8 cellular contexts compared by ENCODE assay signal in the genomic region with DNA sequence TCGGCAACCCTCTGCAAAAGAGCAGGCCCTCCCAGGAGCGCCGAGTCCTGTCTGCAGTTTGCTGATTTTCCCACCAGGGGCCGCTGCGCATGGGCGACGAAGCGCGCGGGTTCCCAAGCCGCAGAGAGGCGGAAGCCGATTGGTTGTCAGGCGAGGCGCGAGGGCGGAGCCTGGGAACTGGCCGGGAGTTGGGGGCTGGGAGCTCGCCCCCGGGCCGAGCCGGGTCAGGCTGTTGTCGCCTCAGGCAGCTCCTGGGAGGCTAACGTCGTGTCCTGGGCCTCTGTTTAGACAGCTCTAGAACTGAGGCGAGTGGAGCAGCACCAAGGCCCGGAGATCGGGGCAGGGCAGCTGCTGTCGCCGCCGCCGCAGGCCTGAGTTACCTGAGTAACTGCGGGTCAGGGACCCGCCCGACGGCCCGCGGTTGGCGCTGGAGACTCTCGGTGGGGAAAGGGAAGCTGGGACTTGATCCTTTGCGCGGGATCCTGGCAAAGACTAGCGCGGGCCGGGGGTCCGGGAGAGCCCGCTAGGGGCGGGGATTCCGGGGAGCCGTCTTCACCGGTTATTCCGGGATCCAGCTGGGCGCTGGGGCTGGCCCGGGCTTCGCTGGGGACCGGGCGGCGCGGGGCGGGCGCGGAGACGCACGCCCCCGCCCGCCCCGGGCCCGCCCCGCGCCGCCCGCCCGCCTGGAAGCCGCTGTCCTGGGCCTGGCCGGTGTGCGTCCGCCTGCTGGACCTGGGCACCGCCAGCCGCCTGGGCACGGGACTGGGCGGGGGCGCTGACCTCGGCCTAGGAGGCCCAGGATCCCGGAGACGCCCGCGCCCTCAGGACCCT. TPM values are rescaled to one million over a fixed set of nuclear protein-coding genes. Genes with fewer than 3 reads are reported as not detected.
DNase-seq lines count a peak whose midpoint lies in the region; ATAC-seq and TF ChIP-seq lines count a peak whose summit lies in the region.

A gene (plus strand): TSS at position 688 of the 831 bp plus-strand sequence. CDS start 607 bp downstream, outside the sequence.

- H3K27me3 ChIP-seq in ovary, result no peaks in the 10 kb centered on the region
- H3K27me3 ChIP-seq in thyroid gland, result no peaks in the 10 kb centered on the region

- H3K36me3 ChIP-seq in ovary, result no peaks in the 10 kb centered on the region
- H3K36me3 ChIP-seq in thyroid gland, result no peaks in the 10 kb centered on the region

- peak within 1 kb of the TSS; percentile 99 for H3K27ac Mint-ChIP-seq in activated naive CD8-positive, alpha-beta T cell
- no peak within 1 kb of the TSS for H3K27ac Mint-ChIP-seq in glutamatergic neuron (ENCODE audit: unreplicated experiment)

- H3K9me3 ChIP-seq in ovary (no peaks in the 10 kb centered on the region), thyroid gland (no peaks in the 10 kb centered on the region)

- no peaks in the 10 kb centered on the region for H3K36me3 Mint-ChIP-seq in activated naive CD8-positive, alpha-beta T cell
- no peaks in the 10 kb centered on the region for H3K36me3 Mint-ChIP-seq in glutamatergic neuron (ENCODE audit: unreplicated experiment)

- no peaks in the 10 kb centered on the region for H3K27me3 Mint-ChIP-seq in activated naive CD8-positive, alpha-beta T cell
- peaks cover 3% of the 10 kb centered on the region for H3K27me3 Mint-ChIP-seq in glutamatergic neuron (ENCODE audit: unreplicated experiment)

- no peaks in the 10 kb centered on the region for H3K9me3 Mint-ChIP-seq in activated naive CD8-positive, alpha-beta T cell (ENCODE audit: low read depth)
- H3K9me3 Mint-ChIP-seq in glutamatergic neuron (ENCODE audit: unreplicated experiment), result no peaks in the 10 kb centered on the region

- ATAC-seq in HG02588 (IDR thresholded peaks at IDR 0.05; ENCODE audit: unreplicated experiment), result peak; percentile 64

- intact Hi-C loops in ovary (cut with DNase I), result loop anchor here (1.0 to 10.0 kb wide), 5 partner anchors 90 to 218 kb away; no protein-coding TSS in a partner anchor
- intact Hi-C loops in thyroid gland (cut with DNase I), result loop anchor here (2.0 to 5.0 kb wide), 2 partner anchors 92 to 218 kb away; no protein-coding TSS in a partner anchor

- peak; percentile 79 for DNase-seq in NCI-H1048 (lab: John Stamatoyannopoulos, UW)
- peak; percentile 76 for DNase-seq in SKM-1 (lab: John Stamatoyannopoulos, UW; ENCODE audit: unreplicated experiment)
- DNase-seq in glutamatergic neuron, result peak; percentile 98
- DNase-seq in ovary, result peak; percentile 93 to 97 (median 95)
- DNase-seq in thyroid gland, result peak; percentile 94 to 96

- H3K4me1 Mint-ChIP-seq in activated naive CD8-positive, alpha-beta T cell (ENCODE audit: low read depth), result peaks cover 67% of the 10 kb centered on the region
- H3K4me1 Mint-ChIP-seq in glutamatergic neuron (ENCODE audit: low read depth, unreplicated experiment), result no peaks in the 10 kb centered on the region

- WGBS in ovary, 3 donors, result 0% methylated on average over 36 to 87 of the region's 87 CpGs
- 0% methylated on average over 25 to 42 of the region's 87 CpGs for WGBS in thyroid gland, 2 donors

- H3K27ac ChIP-seq in ovary, result peak within 1 kb of the TSS; percentile 68 to 81
- H3K27ac ChIP-seq in thyroid gland, result peak within 1 kb of the TSS; percentile 95 to 98 (median 95)

- H3K4me3 ChIP-seq in ovary, result peak within 1 kb of the TSS; percentile 90
- peak within 1 kb of the TSS; percentile 78 to 96 (median 93) for H3K4me3 ChIP-seq in thyroid gland (replicated peaks in 1 of 3)

- TF ChIP-seq EP300 in ovary (IDR thresholded peaks at IDR 0.05), result no peak

- H3K4me1 ChIP-seq in ovary (ENCODE audit: insufficient read depth) (peaks cover 16% of the 10 kb centered on the region), thyroid gland (peaks cover 41 to 47% of the 10 kb centered on the region in 2 donors)

- peak; percentile 42 for TF ChIP-seq POLR2A in GM10847 (IDR thresholded peaks at IDR 0.05; ENCODE audit: extremely low read depth, insufficient read length)
- TF ChIP-seq POLR2A in ovary (IDR thresholded peaks at IDR 0.05), result peak; percentile 53
- peak; percentile 75 to 85 for TF ChIP-seq POLR2A in thyroid gland (IDR thresholded peaks at IDR 0.05)

- peak within 1 kb of the TSS; percentile 90 for H3K4me3 Mint-ChIP-seq in activated naive CD8-positive, alpha-beta T cell
- H3K4me3 Mint-ChIP-seq in glutamatergic neuron (ENCODE audit: unreplicated experiment), result peak within 1 kb of the TSS; percentile 87

- TF ChIP-seq CTCF in glutamatergic neuron (IDR thresholded peaks at IDR 0.05; ENCODE audit: partially characterized antibody, unreplicated experiment) (peak; percentile 99), ovary (IDR thresholded peaks at IDR 0.05) (peak; percentile 98 to 99 (median 98)), thyroid gland (IDR thresholded peaks at IDR 0.05) (peak; percentile 87 to 99 (median 94))

RNA-seq across cellular contexts. Expression of the gene that starts here (rescaled TPM):
- total RNA-seq in glutamatergic neuron (ENCODE audit: unreplicated experiment), result 9.6 TPM
- total RNA-seq in ovary, result 10 to 100 TPM; 26.1 to 68.5 (median 58.7) TPM
- polyA plus RNA-seq in ovary, result 10 to 100 TPM; 54.7 to 75.2 TPM
- 10 to 100 TPM; 54.3 to 89.2 (median 71.0) TPM for total RNA-seq in thyroid gland

Comparison
In these comparisons a context has a peak if more than half of its experiments do, and no peak if none do; other contexts are left out.
1. Peak in every context shown above with its lines: DNase-seq, ATAC-seq, H3K4me3 ChIP-seq and H3K27ac ChIP-seq.